In the genomic region with DNA sequence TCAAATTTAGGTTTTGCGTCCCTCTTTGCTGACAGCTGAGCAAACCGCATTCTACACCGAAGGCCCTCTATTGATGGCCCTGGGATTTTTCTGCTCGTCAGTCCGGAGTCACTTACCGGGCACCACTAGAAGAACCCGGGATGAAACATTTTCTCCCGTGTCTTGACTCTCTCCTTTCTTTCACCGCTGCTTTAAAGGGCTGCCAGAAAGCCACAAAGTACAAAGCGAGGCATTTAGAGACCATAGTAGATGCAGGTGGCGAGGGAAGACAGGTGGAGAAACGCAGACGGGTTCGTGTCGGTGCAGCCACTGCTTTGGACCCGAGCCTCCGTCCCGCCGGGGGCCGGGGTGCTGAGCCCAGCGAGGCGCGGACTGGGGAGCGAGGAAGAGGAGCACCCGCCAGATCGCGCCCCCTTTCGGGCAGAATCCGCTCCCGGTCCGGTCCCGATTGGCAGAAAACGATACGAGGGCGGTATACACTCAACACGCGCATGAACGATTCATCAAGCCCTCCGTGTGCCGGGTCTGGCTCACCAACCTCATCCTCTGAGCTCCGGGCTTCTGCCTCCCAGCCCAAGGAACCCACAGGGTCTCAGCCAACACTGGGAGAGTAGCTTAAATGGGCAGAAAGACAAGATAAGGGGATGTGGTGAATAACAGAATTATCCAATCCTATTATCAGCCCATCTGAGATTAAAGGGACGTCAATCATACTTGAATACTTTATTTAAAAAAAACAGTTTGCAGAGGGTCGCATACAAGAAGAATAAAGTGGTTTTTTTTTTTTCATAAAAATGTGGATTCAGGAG, we compare ENCODE assay signal across 8 cellular contexts.
DNase-seq lines count a peak whose midpoint lies in the region; ATAC-seq and TF ChIP-seq lines count a peak whose summit lies in the region.

No MANE protein-coding gene starts in this region.

- H3K36me3 ChIP-seq in adrenal gland (replicated peaks in 1 of 2): no peaks in the 10 kb centered on the region

- H3K27me3 Mint-ChIP-seq in T-cell (peaks cover 19 to 32% of the 10 kb centered on the region in 2 donors), type B pancreatic cell (peaks cover 35% of the 10 kb centered on the region)

- H3K4me1 Mint-ChIP-seq in T-cell: peaks cover 14 to 29% (median 22%) of the 10 kb centered on the region in 3 donors
- peaks cover 10% of the 10 kb centered on the region for H3K4me1 Mint-ChIP-seq in type B pancreatic cell (ENCODE audit: unreplicated experiment)

- peaks cover 0 to 12% of the 10 kb centered on the region in 2 donors for H3K4me1 ChIP-seq in adrenal gland (replicated peaks in 1 of 2)

- peak overlapping the region; percentile 92 to 94 (median 94) for H3K4me3 Mint-ChIP-seq in T-cell
- H3K4me3 Mint-ChIP-seq in type B pancreatic cell: peak overlapping the region; percentile 97

- TF ChIP-seq POLR2A in adrenal gland (IDR thresholded peaks at IDR 0.05): no peak

- peak overlapping the region in 3 of 4 donors; percentile 50 to 59 (median 52) for H3K4me3 ChIP-seq in adrenal gland

- POLR2A ChIA-PET in GM10248 (lab: Yijun Ruan, JAX): interaction anchor here (1.2 kb wide), 1 partner anchor 56 kb away, joined by 3 read pairs; no protein-coding TSS in a partner anchor
- POLR2A ChIA-PET in T-cell (lab: Charles Lee): interaction anchor here (0.6 to 0.7 kb wide), 6 partner anchors 45 to 1745 kb away, joined by 3 to 5 read pairs (median 4); no protein-coding TSS in a partner anchor

- DNase-seq in GM10248 (ENCODE audit: extremely low spot score): peak; percentile 73
- peak; percentile 15 for DNase-seq in NCI-H1436 treated with DMSO at 0.1 percent for 48 hours (lab: John Stamatoyannopoulos, UW)
- DNase-seq in T-cell: peak; percentile 50 to 81 (median 72)
- peak; percentile 77 to 86 (median 85) for DNase-seq in adrenal gland
- peak; percentile 87 for DNase-seq in left cardiac atrium
- DNase-seq in posterior vena cava (ENCODE audit: low spot score): peak; percentile 94
- peak; percentile 92 for DNase-seq in type B pancreatic cell (ENCODE audit: extremely low spot score, unreplicated experiment)

- CTCF ChIA-PET in GM10248 (lab: Yijun Ruan, JAX) (interaction anchor here (0.8 to 6.5 kb wide), 31 partner anchors 9 to 937 kb away, joined by 3 to 79 read pairs (median 4); a partner anchor contains a TSS), T-cell (lab: Charles Lee) (interaction anchor here (0.5 to 5.3 kb wide), 27 partner anchors 10 to 1662 kb away, joined by 3 to 72 read pairs (median 5); a partner anchor contains a TSS)

- intact Hi-C loops in adrenal gland (cut with DNase I) (loop anchor here (5.0 to 10.0 kb wide), 3 partner anchors 152 to 178 kb away; no protein-coding TSS in a partner anchor), left cardiac atrium (cut with DNase I) (loop anchor here (5.0 to 10.0 kb wide), 6 partner anchors 58 to 753 kb away; no protein-coding TSS in a partner anchor), posterior vena cava (cut with DNase I) (loop anchor here in 1 of 2 donors (5.0 kb wide), 1 partner anchor 173 kb away; no protein-coding TSS in a partner anchor)

- no peaks in the 10 kb centered on the region for H3K9me3 ChIP-seq in adrenal gland (replicated peaks in 1 of 3)

- peak overlapping the region in 3 of 5 donors; percentile 59 to 76 (median 70) for H3K27ac ChIP-seq in adrenal gland

- H3K36me3 Mint-ChIP-seq in T-cell (no peaks in the 10 kb centered on the region), type B pancreatic cell (peaks cover 5% of the 10 kb centered on the region)

- no peaks in the 10 kb centered on the region for H3K9me3 Mint-ChIP-seq in T-cell
- peaks cover 4% of the 10 kb centered on the region for H3K9me3 Mint-ChIP-seq in type B pancreatic cell

- H3K27me3 ChIP-seq in adrenal gland: peaks cover 2% of the 10 kb centered on the region

- TF ChIP-seq CTCF in GM10248 (IDR thresholded peaks at IDR 0.05; ENCODE audit: control extremely low read depth, extremely low read depth, low read depth, missing control alignments): peak; percentile 74
- peak; percentile 27 to 59 (median 52) for TF ChIP-seq CTCF in adrenal gland (IDR thresholded peaks at IDR 0.05)
- peak; percentile 75 for TF ChIP-seq CTCF in type B pancreatic cell (conservative IDR thresholded peaks at IDR 0.05)

- H3K27ac Mint-ChIP-seq in T-cell (peak overlapping the region; percentile 87 to 89), type B pancreatic cell (peak overlapping the region; percentile 96)

- ATAC-seq in HG02798 (IDR thresholded peaks at IDR 0.05; ENCODE audit: poor library complexity, unreplicated experiment) (peak; percentile 71), T-cell (replicated peaks in 1 of 4) (peak; percentile 75 to 82 (median 78)), left cardiac atrium (peak; percentile 90 to 93)

- WGBS in adrenal gland, 4 donors: 0 to 1% (median 1%) methylated on average over 33 to 43 of the region's 43 CpGs

Comparison
In these comparisons a context has a peak if more than half of its experiments do, and no peak if none do; other contexts are left out.
1. Peak in every context shown above with its lines: DNase-seq, ATAC-seq, H3K4me3 ChIP-seq and H3K27ac ChIP-seq.
2. DNase-seq: peak in every context shown above with its lines; median percentile 94 in posterior vena cava; 92 in type B pancreatic cell; 87 in left cardiac atrium; 85 in adrenal gland; 73 in GM10248; 72 in T-cell; 15 in NCI-H1436 treated with DMSO at 0.1 percent for 48 hours.